In genomic region chr10:72622271-72622670, GRCh38 we compare ENCODE assay signal across 28 cellular contexts.
"Had no signal": no experiment of that assay in that cellular context is flagged by ENCODE, and none has a peak within 500 bp of the region (broad histone marks: within the 10 kb centered on the region; RNA-seq: fewer than 3 reads in every experiment).

No MANE protein-coding gene starts in this region.

- H3K9me3 Mint-ChIP-seq: mesothelial cell of epicardium; nephron; stimulated activated memory B cell treated with anti-CD40 and anti-IgM and Interleukin-4, amounts not matched to agents 10 μg/mL and 1 μg/mL and 100 μg/mL, for 72 hours; stimulated activated naive CD8-positive, alpha-beta T cell treated with anti-CD3 and anti-CD28 coated beads, Interleukin-15, Interleukin-2, amounts not matched to agents 100 ng/mL and 50 ng/mL, for 24 hours had no signal

- H3K9me3 ChIP-seq: esophagus muscularis mucosa, gastroesophageal sphincter, heart left ventricle, mucosa of descending colon, prostate gland, sigmoid colon, spleen, thoracic aorta, tibial nerve, upper lobe of left lung had no signal

- H3K27ac ChIP-seq: dorsolateral prefrontal cortex, epithelial cell of prostate, esophagus muscularis mucosa, foreskin keratinocyte, gastroesophageal sphincter, heart left ventricle, hepatocyte, prostate gland, sigmoid colon, skin epidermis, spleen, thoracic aorta, tibial nerve, upper lobe of left lung had no signal

- H3K4me2 ChIP-seq: hepatocyte had no signal

- H2AFZ ChIP-seq: hepatocyte had no signal

- DNase-seq: dorsolateral prefrontal cortex; effector CD4-positive, alpha-beta T cell; foreskin keratinocyte; heart left ventricle; kidney; mesenchymal stem cell; mucosa of descending colon; naive thymus-derived CD4-positive, alpha-beta T cell; nucleus accumbens; right cardiac atrium; sigmoid colon; spleen; stimulated activated CD4-positive, alpha-beta T cell treated with anti-CD3 and anti-CD28 coated beads, Interleukin-4, amount 100 ng/mL, for 4 hours; upper lobe of left lung had no signal

- H3K27me3 Mint-ChIP-seq: stimulated activated memory B cell treated with anti-CD40 and anti-IgM and Interleukin-4, amounts not matched to agents 10 μg/mL and 1 μg/mL and 100 μg/mL, for 72 hours; stimulated activated naive CD8-positive, alpha-beta T cell treated with anti-CD3 and anti-CD28 coated beads, Interleukin-15, Interleukin-2, amounts not matched to agents 100 ng/mL and 50 ng/mL, for 24 hours had no signal

- ATAC-seq: foreskin keratinocyte; gastroesophageal sphincter; heart left ventricle; left lobe of liver; mucosa of descending colon; naive thymus-derived CD4-positive, alpha-beta T cell; right cardiac atrium; stimulated activated memory B cell treated with anti-CD40 and anti-IgM and Interleukin-4, amounts not matched to agents 10 μg/mL and 1 μg/mL and 100 μg/mL, for 72 hours had no signal

- H3K27me3 ChIP-seq: dorsolateral prefrontal cortex, esophagus muscularis mucosa, foreskin keratinocyte, gastroesophageal sphincter, heart left ventricle, hepatocyte, sigmoid colon, spleen, tibial nerve, upper lobe of left lung had no signal

- H3K4me3 ChIP-seq: dorsolateral prefrontal cortex, esophagus muscularis mucosa, gastroesophageal sphincter, heart left ventricle, hepatocyte, lung, mucosa of descending colon, prostate gland, sigmoid colon, skin epidermis, spleen, thoracic aorta, tibial nerve, upper lobe of left lung had no signal

- H3K36me3 ChIP-seq: esophagus muscularis mucosa, heart left ventricle, prostate gland, sigmoid colon, thoracic aorta, tibial nerve, upper lobe of left lung had no signal

- H3K4me3 Mint-ChIP-seq: mesothelial cell of epicardium; nephron; stimulated activated memory B cell treated with anti-CD40 and anti-IgM and Interleukin-4, amounts not matched to agents 10 μg/mL and 1 μg/mL and 100 μg/mL, for 72 hours; stimulated activated naive CD8-positive, alpha-beta T cell treated with anti-CD3 and anti-CD28 coated beads, Interleukin-15, Interleukin-2, amounts not matched to agents 100 ng/mL and 50 ng/mL, for 24 hours had no signal

- H3K27ac Mint-ChIP-seq: mesothelial cell of epicardium; nephron; stimulated activated memory B cell treated with anti-CD40 and anti-IgM and Interleukin-4, amounts not matched to agents 10 μg/mL and 1 μg/mL and 100 μg/mL, for 72 hours; stimulated activated naive CD8-positive, alpha-beta T cell treated with anti-CD3 and anti-CD28 coated beads, Interleukin-15, Interleukin-2, amounts not matched to agents 100 ng/mL and 50 ng/mL, for 24 hours had no signal
